Comparison of ENCODE assay signal across 8 cellular contexts in the genomic region with DNA sequence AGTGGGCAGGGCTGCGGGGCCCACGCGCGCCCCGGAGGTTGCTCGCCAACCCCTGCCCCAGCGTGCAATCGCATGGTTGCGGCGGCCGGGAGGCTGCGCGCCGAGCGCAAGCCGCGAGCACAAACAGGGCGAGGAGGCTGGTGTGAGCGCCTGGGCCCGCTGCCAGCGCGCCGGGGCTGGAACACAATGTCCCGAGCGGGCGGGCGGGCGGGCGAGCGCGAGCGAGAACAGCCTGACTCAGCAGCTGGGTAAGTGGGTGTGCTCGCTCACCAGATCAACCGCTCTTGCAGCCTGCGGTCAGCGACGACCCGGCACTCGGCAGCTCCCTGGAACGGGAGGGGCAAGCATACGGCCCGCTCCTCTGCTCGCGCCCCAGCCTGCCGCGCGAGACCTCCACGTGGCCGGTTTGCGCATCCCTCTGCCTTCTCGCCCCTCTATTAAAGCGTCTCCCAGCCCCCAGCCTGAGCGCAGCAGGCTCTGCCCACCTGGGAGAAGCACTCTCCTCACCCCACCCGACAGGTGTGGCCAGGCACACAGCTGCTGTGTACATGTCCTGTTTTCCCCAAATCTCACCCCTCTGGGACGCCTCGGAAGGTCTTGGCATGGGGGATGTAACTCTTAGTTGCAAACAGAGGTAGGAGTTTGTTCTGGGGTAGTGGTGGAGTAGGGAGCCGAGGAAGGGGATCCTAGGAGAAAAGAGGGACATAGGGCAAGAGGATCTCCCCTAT. TPM values are rescaled to one million over a fixed set of nuclear protein-coding genes. Genes with fewer than 3 reads are reported as not detected.
DNase-seq lines count a peak whose midpoint lies in the region; ATAC-seq and TF ChIP-seq lines count a peak whose summit lies in the region.

No MANE protein-coding gene starts in this region.

- H3K4me1 ChIP-seq in hepatocyte (ENCODE audit: insufficient read depth) (peaks cover 82% of the 10 kb centered on the region), aorta (ENCODE audit: control insufficient read depth in 1 of 2, insufficient read depth in 2 of 2, low read length in 2 of 2) (peaks cover 5 to 7% of the 10 kb centered on the region in 2 donors)

- H3K9me3 ChIP-seq in hepatocyte (ENCODE audit: low read depth) (no peaks in the 10 kb centered on the region), aorta (ENCODE audit: control insufficient read depth, low read length) (no peaks in the 10 kb centered on the region)

- peak overlapping the region; percentile 90 for H3K4me2 ChIP-seq in hepatocyte

- intact Hi-C loops in aorta (cut with DNase I), result loop anchor here (2.0 to 5.0 kb wide), 2 partner anchors 41 to 126 kb away; no protein-coding TSS in a partner anchor

- no peaks in the 10 kb centered on the region for H3K36me3 ChIP-seq in hepatocyte (replicated peaks; ENCODE audit: insufficient read depth, low read depth)
- no peaks in the 10 kb centered on the region for H3K36me3 ChIP-seq in aorta (ENCODE audit: control insufficient read depth in 1 of 2, insufficient read depth in 2 of 2, low read length in 1 of 2)

- peak overlapping the region; percentile 41 for H3K4me3 ChIP-seq in astrocyte of the cerebellum (ENCODE audit: low read depth, low read length)
- peak overlapping the region; percentile 45 for H3K4me3 ChIP-seq in hepatocyte
- H3K4me3 ChIP-seq in aorta (ENCODE audit: low read length in 2 of 2), result peak overlapping the region in 1 of 2 donors; percentile 39

- ATAC-seq in HG02642 (IDR thresholded peaks at IDR 0.05; ENCODE audit: poor library complexity, unreplicated experiment) (peak; percentile 43), aorta (ENCODE audit: low FRiP score) (peak; percentile 84)

- in situ Hi-C loops in astrocyte of the cerebellum (cut with HindIII; ENCODE audit: low sequenced_read_pairs), result no loop called here

- DNase-seq in GM10248 (ENCODE audit: extremely low spot score) (peak; percentile 88), NCI-H1930 (lab: John Stamatoyannopoulos, UW) (peak; percentile 11 to 27), T-helper 9 cell (peak; percentile 79), astrocyte of the cerebellum (ENCODE audit: low read depth) (peak; percentile 88), hepatocyte (ENCODE audit: low spot score) (peak; percentile 96), renal cortical epithelial cell (ENCODE audit: low read depth) (peak; percentile 89), aorta (peak; percentile 96 to 97)

- H4K20me1 ChIP-seq in hepatocyte (ENCODE audit: insufficient read depth, poor library complexity, severe bottlenecking), result no peaks in the 10 kb centered on the region

- no peaks in the 10 kb centered on the region for H3K27me3 ChIP-seq in hepatocyte
- H3K27me3 ChIP-seq in aorta (ENCODE audit: control insufficient read depth in 1 of 2, insufficient read depth in 2 of 2, low read length in 1 of 2), result no peaks in the 10 kb centered on the region

- WGBS in hepatocyte (ENCODE audit: low lambda C conversion rate, missing lambda C conversion rate), result 3% methylated on average over 54 of the region's 57 CpGs
- 2 to 3% methylated on average over 47 to 57 of the region's 57 CpGs for WGBS in aorta, 2 donors

- H2AFZ ChIP-seq in hepatocyte, result peak overlapping the region; percentile 32

- CTCF ChIA-PET in GM10248 (lab: Yijun Ruan, JAX), result interaction anchor here (0.7 to 2.4 kb wide), 6 partner anchors 8 to 64 kb away, joined by 3 to 14 read pairs (median 3); partner anchors contain the start of gene ARMC12

- H3K27ac ChIP-seq in hepatocyte, result peak overlapping the region; percentile 100
- H3K27ac ChIP-seq in aorta (ENCODE audit: low read depth in 1 of 2, low read length in 2 of 2), result peak overlapping the region; percentile 93 to 100

- no peaks in the 10 kb centered on the region for H3K9me2 ChIP-seq in hepatocyte (replicated peaks; ENCODE audit: insufficient read depth)

- TF ChIP-seq CTCF in GM10248 (IDR thresholded peaks at IDR 0.05; ENCODE audit: control extremely low read depth, extremely low read depth, low read depth, missing control alignments) (no peak), astrocyte of the cerebellum (IDR thresholded peaks at IDR 0.05; ENCODE audit: low read depth, low read length, missing control alignments) (no peak), hepatocyte (IDR thresholded peaks at IDR 0.05; ENCODE audit: poor library complexity) (no peak)

- POLR2A ChIA-PET in GM10248 (lab: Yijun Ruan, JAX), result interaction anchor here (0.5 to 0.6 kb wide), 2 partner anchors 878 to 955 kb away, joined by 3 to 5 read pairs; no protein-coding TSS in a partner anchor

- H3K79me2 ChIP-seq in hepatocyte, result no peaks in the 10 kb centered on the region

RNA-seq across cellular contexts. Expression of gene ARMC12, which starts 8.7 kb away (rescaled TPM):
- total RNA-seq in hepatocyte, result 0.83 and 1.4 TPM in 2 replicates
- polyA plus RNA-seq in hepatocyte, result 2.5 and 3.2 TPM in 2 replicates
- total RNA-seq in renal cortical epithelial cell, result 0.35 and 0.87 TPM in 2 replicates
- total RNA-seq in aorta, result 1 to 10 TPM in 1 of 2 donors, under 1 TPM in 1; 0.52 to 1.4 TPM
- 1 to 10 TPM in 1 of 2 donors, under 1 TPM in 1; 0.25 to 6.4 TPM for polyA plus RNA-seq in aorta

RNA-seq across cellular contexts. Expression of gene FKBP5, which starts 39.4 kb away (rescaled TPM):
- 73.6 and 78.8 TPM in 2 replicates for total RNA-seq in hepatocyte
- 233 and 254 TPM in 2 replicates for polyA plus RNA-seq in hepatocyte
- 20.0 and 146 TPM in 2 replicates for total RNA-seq in renal cortical epithelial cell
- total RNA-seq in aorta, result 10 to 100 TPM; 25.1 to 96.1 TPM
- 100 to 1,000 TPM in 1 of 2 donors, 10 to 100 TPM in 1; 79.2 to 102 TPM for polyA plus RNA-seq in aorta

RNA-seq across cellular contexts. Expression of gene CLPSL2, which starts 48.3 kb away (rescaled TPM):
- not detected in 2 replicates for total RNA-seq in hepatocyte
- not detected in 2 replicates for polyA plus RNA-seq in hepatocyte
- not detected in 2 replicates for total RNA-seq in renal cortical epithelial cell
- total RNA-seq in aorta, result not detected
- not detected for polyA plus RNA-seq in aorta

RNA-seq across cellular contexts. Expression of gene CLPSL1, which starts 52.7 kb away (rescaled TPM):
- total RNA-seq in hepatocyte (not detected in 2 replicates), renal cortical epithelial cell (not detected in 2 replicates), aorta (not detected)
- polyA plus RNA-seq in hepatocyte (not detected in 2 replicates), aorta (not detected)

Comparison
In these comparisons a context has a peak if more than half of its experiments do, and no peak if none do; other contexts are left out.
1. DNase-seq: peak in every context shown above with its lines; median percentile 96 in aorta; 96 in hepatocyte; 89 in renal cortical epithelial cell; 88 in GM10248; 88 in astrocyte of the cerebellum; 79 in T-helper 9 cell; 19 in NCI-H1930.